In genomic region chr1:173127369-173128307, GRCh38 we compare ENCODE assay signal across 19 cellular contexts.
"Had no signal": no experiment of that assay in that cellular context is flagged by ENCODE, and none has a peak within 500 bp of the region (broad histone marks: within the 10 kb centered on the region; RNA-seq: fewer than 3 reads in every experiment).

No MANE protein-coding gene starts in this region.

- H3K27me3 ChIP-seq: foreskin keratinocyte, suprapubic skin, transverse colon had no signal

- H3K9me3 Mint-ChIP-seq: activated naive CD4-positive, alpha-beta T cell treated with anti-CD3 and anti-CD28 coated beads for 36 hours; activated T-cell treated with anti-CD3 and anti-CD28 coated beads, Interleukin-2, amount 50 U/mL, for 4 hours; endodermal cell; stimulated activated naive CD8-positive, alpha-beta T cell treated with anti-CD3 and anti-CD28 coated beads, Interleukin-15, Interleukin-2, amounts not matched to agents 100 ng/mL and 50 ng/mL, for 24 hours had no signal

- H3K27ac Mint-ChIP-seq: activated naive CD4-positive, alpha-beta T cell treated with anti-CD3 and anti-CD28 coated beads for 36 hours; endodermal cell; nephron progenitor cell; stimulated activated naive CD8-positive, alpha-beta T cell treated with anti-CD3 and anti-CD28 coated beads, Interleukin-15, Interleukin-2, amounts not matched to agents 100 ng/mL and 50 ng/mL, for 24 hours had no signal

- DNase-seq: activated CD4-positive, alpha-beta T cell treated with anti-CD3 and anti-CD28 coated beads, Interleukin-2, amount 50 U/mL, for 1 hour; activated CD8-positive, alpha-beta memory T cell treated with anti-CD3 and anti-CD28 coated beads, Interleukin-2, amount 50 U/mL, for 4 hours; activated naive CD4-positive, alpha-beta T cell treated with anti-CD3 and anti-CD28 coated beads for 36 hours; activated T-cell treated with anti-CD3 and anti-CD28 coated beads, Interleukin-2, amount 50 U/mL, for 4 hours; caudate nucleus; endodermal cell; foreskin keratinocyte; nephron progenitor cell; nucleus accumbens; right cardiac atrium; stimulated activated CD4-positive, alpha-beta T cell treated with anti-CD3 and anti-CD28 coated beads, Interleukin-15, amount 100 ng/mL, for 24 hours; stimulated activated CD4-positive, alpha-beta T cell treated with anti-CD3 and anti-CD28 coated beads, Interleukin-2, amount 100 ng/mL, for 48 hours; transverse colon had no signal

- H3K27ac ChIP-seq: epithelial cell of prostate, foreskin keratinocyte, skin epidermis, suprapubic skin, transverse colon had no signal

- H3K9me3 ChIP-seq: suprapubic skin, transverse colon had no signal

- H3K36me3 Mint-ChIP-seq: brain had no signal

- ATAC-seq: activated CD4-positive, CD25-positive, alpha-beta regulatory T cell treated with anti-CD3 and anti-CD28 coated beads, Interleukin-2, amount 50 U/mL, for 24 hours; activated T-cell treated with anti-CD3 and anti-CD28 coated beads, Interleukin-2, amount 50 U/mL, for 4 hours; foreskin keratinocyte; right cardiac atrium had no signal

- H3K36me3 ChIP-seq: suprapubic skin, transverse colon had no signal

- H3K4me3 ChIP-seq: skin epidermis, suprapubic skin, transverse colon had no signal

- H3K4me3 Mint-ChIP-seq: activated naive CD4-positive, alpha-beta T cell treated with anti-CD3 and anti-CD28 coated beads for 36 hours; activated T-cell treated with anti-CD3 and anti-CD28 coated beads, Interleukin-2, amount 50 U/mL, for 4 hours; brain; endodermal cell; nephron progenitor cell; stimulated activated naive CD8-positive, alpha-beta T cell treated with anti-CD3 and anti-CD28 coated beads, Interleukin-15, Interleukin-2, amounts not matched to agents 100 ng/mL and 50 ng/mL, for 24 hours had no signal
